1 cellular context compared by ENCODE assay signal in genomic region chr14:64463198-64463597, GRCh38.
TF ChIP-seq lines count a peak whose summit lies in the region.

No MANE protein-coding gene starts in this region.

TF ChIP-seq in HEK293, 187 proteins besides CTCF, POLR2A, EP300 and RAD21 (continued from another document):
- TF ChIP-seq, protein P1, sequence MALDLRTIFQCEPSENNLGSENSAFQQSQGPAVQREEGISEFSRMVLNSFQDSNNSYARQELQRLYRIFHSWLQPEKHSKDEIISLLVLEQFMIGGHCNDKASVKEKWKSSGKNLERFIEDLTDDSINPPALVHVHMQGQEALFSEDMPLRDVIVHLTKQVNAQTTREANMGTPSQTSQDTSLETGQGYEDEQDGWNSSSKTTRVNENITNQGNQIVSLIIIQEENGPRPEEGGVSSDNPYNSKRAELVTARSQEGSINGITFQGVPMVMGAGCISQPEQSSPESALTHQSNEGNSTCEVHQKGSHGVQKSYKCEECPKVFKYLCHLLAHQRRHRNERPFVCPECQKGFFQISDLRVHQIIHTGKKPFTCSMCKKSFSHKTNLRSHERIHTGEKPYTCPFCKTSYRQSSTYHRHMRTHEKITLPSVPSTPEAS (tag by site-specific recombination; IDR thresholded peaks at IDR 0.05), result peak; percentile 17; the same call in 1 of the 2 replicates
TF ChIP-seq in HEK293: peak in this region for 1.
